Comparison of ENCODE assay signal across 8 cellular contexts in genomic region chr14:50860478-50861086, GRCh38. TPM values are rescaled to one million over a fixed set of nuclear protein-coding genes. Genes with fewer than 3 reads are reported as not detected.
DNase-seq lines count a peak whose midpoint lies in the region; ATAC-seq and TF ChIP-seq lines count a peak whose summit lies in the region.

No MANE protein-coding gene starts in this region.

- peak; percentile 61 for DNase-seq in AG04450 (ENCODE audit: low read depth, low spot score)
- peak; percentile 91 to 98 (median 97) for DNase-seq in NCI-H1417 (lab: John Stamatoyannopoulos, UW)
- DNase-seq in SW480 (ENCODE audit: low spot score): peak; percentile 74
- DNase-seq in adrenal gland: peak; percentile 74 to 95 (median 84)
- DNase-seq in left cardiac atrium: peak; percentile 83
- DNase-seq in posterior vena cava (ENCODE audit: low spot score): peak; percentile 92
- peak; percentile 85 for DNase-seq in type B pancreatic cell (ENCODE audit: extremely low spot score, unreplicated experiment)

- TF ChIP-seq CTCF in AG04450 (IDR thresholded peaks at IDR 0.05; ENCODE audit: low read depth, low read length): peak; percentile 74
- peak; percentile 49 to 83 (median 62) for TF ChIP-seq CTCF in adrenal gland (IDR thresholded peaks at IDR 0.05)
- peak; percentile 89 for TF ChIP-seq CTCF in type B pancreatic cell (conservative IDR thresholded peaks at IDR 0.05)

- H3K27ac ChIP-seq in AG04450 (ENCODE audit: low read depth, low read length): no peak overlapping the region
- H3K27ac ChIP-seq in adrenal gland: peak overlapping the region in 3 of 5 donors; percentile 53 to 73 (median 67)

- H3K4me1 Mint-ChIP-seq in type B pancreatic cell (ENCODE audit: unreplicated experiment): peaks cover 29% of the 10 kb centered on the region

- POLR2A ChIA-PET in AG04450 (lab: Yijun Ruan, JAX): interaction anchor here (0.7 to 1.0 kb wide), 5 partner anchors 14 to 1092 kb away, joined by 3 to 6 read pairs (median 4); no protein-coding TSS in a partner anchor

- 1 to 3% (median 2%) methylated on average over 6 of the region's 6 CpGs for WGBS in adrenal gland, 4 donors

- H3K27me3 Mint-ChIP-seq in type B pancreatic cell: no peaks in the 10 kb centered on the region

- H3K4me3 ChIP-seq in AG04450 (ENCODE audit: low read depth, low read length) (peak overlapping the region; percentile 56), adrenal gland (peak overlapping the region in 3 of 4 donors; percentile 51 to 68 (median 66))

- ATAC-seq in GM21447 (IDR thresholded peaks at IDR 0.05; ENCODE audit: unreplicated experiment) (peak; percentile 59), left cardiac atrium (peak; percentile 79)

- peak overlapping the region; percentile 81 for H3K4me3 Mint-ChIP-seq in type B pancreatic cell

- H3K4me1 ChIP-seq in adrenal gland (replicated peaks in 1 of 2): peaks cover 0 to 6% of the 10 kb centered on the region in 2 donors

- no peaks in the 10 kb centered on the region for H3K9me3 Mint-ChIP-seq in type B pancreatic cell

- H3K36me3 Mint-ChIP-seq in type B pancreatic cell: no peaks in the 10 kb centered on the region

- no peaks in the 10 kb centered on the region for H3K9me3 ChIP-seq in AG04450 (ENCODE audit: control insufficient read depth, insufficient read depth, low read length)
- no peaks in the 10 kb centered on the region for H3K9me3 ChIP-seq in adrenal gland (replicated peaks in 1 of 3)

- H3K27ac Mint-ChIP-seq in type B pancreatic cell: peak overlapping the region; percentile 73

- intact Hi-C loops in adrenal gland (cut with DNase I) (loop anchor here (5.0 kb wide), 2 partner anchors 78 to 83 kb away; no protein-coding TSS in a partner anchor), left cardiac atrium (cut with DNase I) (loop anchor here in 1 of 2 donors (5.0 kb wide), 2 partner anchors 83 to 263 kb away; no protein-coding TSS in a partner anchor), posterior vena cava (cut with DNase I) (no loop called here)

- TF ChIP-seq POLR2A in adrenal gland (IDR thresholded peaks at IDR 0.05): no peak

- H3K36me3 ChIP-seq in adrenal gland (replicated peaks in 1 of 2): no peaks in the 10 kb centered on the region

- H3K27me3 ChIP-seq in AG04450 (ENCODE audit: control insufficient read depth, insufficient read depth, low read length): no peaks in the 10 kb centered on the region
- H3K27me3 ChIP-seq in adrenal gland: no peaks in the 10 kb centered on the region

- CTCF ChIA-PET in AG04450 (lab: Charles Lee): interaction anchor here (0.5 to 4.8 kb wide), 86 partner anchors 9 to 985 kb away, joined by 3 to 60 read pairs (median 4); partner anchors contain the start of genes ABHD12B, ATL1, NIN and PYGL

RNA-seq across cellular contexts. Expression of gene ABHD12B, which starts 11.3 kb away (rescaled TPM):
- polyA plus RNA-seq in AG04450 (2011; rRNA removed) (0.32 TPM in 2 replicates), adrenal gland (under 1 TPM in 2 of 3 donors, not detected in 1; 0.10 to 0.42 TPM)
- polyA minus RNA-seq in AG04450 (2011; rRNA and poly(A)+ RNA removed): 0.61 TPM in 1 of 2 replicates, not detected in the other
- total RNA-seq in adrenal gland (under 1 TPM in 3 of 8 donors, not detected in 5; 0.34 to 0.46 (median 0.39) TPM), left cardiac atrium (under 1 TPM in 1 of 2 donors, not detected in 1; 0.18 TPM), posterior vena cava (not detected), type B pancreatic cell (ENCODE audit: low replicate concordance) (0.17 and 0.55 TPM in 2 replicates)

RNA-seq across cellular contexts. Expression of gene NIN, which starts 29.6 kb away (rescaled TPM):
- polyA plus RNA-seq in AG04450 (2011; rRNA removed): 25.1 and 26.9 TPM in 2 replicates
- polyA minus RNA-seq in AG04450 (2011; rRNA and poly(A)+ RNA removed): 47.8 and 51.5 TPM in 2 replicates
- total RNA-seq in adrenal gland: 10 to 100 TPM; 13.5 to 22.4 (median 19.5) TPM
- polyA plus RNA-seq in adrenal gland: 1 to 10 TPM; 3.0 to 8.7 (median 6.8) TPM
- 10 to 100 TPM; 31.8 to 41.9 TPM for total RNA-seq in left cardiac atrium
- 10 to 100 TPM; 34.9 to 45.9 TPM for total RNA-seq in posterior vena cava
- 30.1 and 40.5 TPM in 2 replicates for total RNA-seq in type B pancreatic cell (ENCODE audit: low replicate concordance)

Comparison
In these comparisons a context has a peak if more than half of its experiments do, and no peak if none do; other contexts are left out.
1. intact Hi-C loops: an anchor here in adrenal gland (5.0 kb wide); none called in posterior vena cava.